ENCODE assay signal across 8 cellular contexts in the genomic region with DNA sequence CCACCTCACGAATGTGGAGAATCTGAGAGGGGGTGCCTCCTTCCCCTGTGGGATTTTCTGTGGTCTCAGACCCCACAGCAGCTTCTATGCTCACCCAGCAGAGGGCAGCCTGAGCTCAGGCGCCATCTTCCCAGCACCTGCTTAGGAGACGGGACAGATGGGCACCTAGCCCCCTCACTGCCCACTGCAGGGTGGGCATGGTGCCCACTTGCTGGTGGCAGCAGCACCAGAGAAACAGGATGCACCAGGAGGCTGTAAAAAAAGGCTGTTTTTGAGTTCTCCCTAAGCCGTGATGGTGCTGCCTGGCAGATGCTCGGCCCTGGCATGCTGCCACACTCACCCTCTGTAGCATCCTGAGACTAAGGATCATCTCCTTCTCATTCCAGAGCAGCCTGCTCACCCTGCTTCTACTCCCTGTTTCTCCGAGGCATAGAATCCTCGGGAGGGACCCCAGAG. TPM values are rescaled to one million over a fixed set of nuclear protein-coding genes. Genes with fewer than 3 reads are reported as not detected.
DNase-seq lines count a peak whose midpoint lies in the region; ATAC-seq and TF ChIP-seq lines count a peak whose summit lies in the region.

No MANE protein-coding gene starts in this region.

- H3K9me3 Mint-ChIP-seq in naive thymus-derived CD8-positive, alpha-beta T cell = no peaks in the 10 kb centered on the region
- H3K9me3 Mint-ChIP-seq in stimulated activated naive CD8-positive, alpha-beta T cell treated with anti-CD3 and anti-CD28 coated beads, Interleukin-15, amount 100 ng/mL, for 72 hours = no peaks in the 10 kb centered on the region

- H3K4me1 ChIP-seq in OCI-LY1 (ENCODE audit: insufficient read depth, low read length, severe bottlenecking) = peaks cover 11% of the 10 kb centered on the region
- peaks cover 0 to 7% of the 10 kb centered on the region in 2 donors for H3K4me1 ChIP-seq in esophagus (ENCODE audit: control insufficient read depth in 2 of 2, insufficient read depth in 2 of 2, low read length in 1 of 2)

- peaks cover 0 to 2% (median 0%) of the 10 kb centered on the region in 5 donors for H3K27me3 Mint-ChIP-seq in naive thymus-derived CD8-positive, alpha-beta T cell
- H3K27me3 Mint-ChIP-seq in stimulated activated naive CD8-positive, alpha-beta T cell treated with anti-CD3 and anti-CD28 coated beads, Interleukin-15, amount 100 ng/mL, for 72 hours = peaks cover 9% of the 10 kb centered on the region

- no peaks in the 10 kb centered on the region for H3K9me3 ChIP-seq in OCI-LY1 (ENCODE audit: low read length)
- H3K9me3 ChIP-seq in esophagus (ENCODE audit: control insufficient read depth in 2 of 2, insufficient read depth in 1 of 2, low read depth in 1 of 2, low read length in 1 of 2) = no peaks in the 10 kb centered on the region

- H3K4me1 Mint-ChIP-seq in naive thymus-derived CD8-positive, alpha-beta T cell = peaks cover 19 to 76% (median 56%) of the 10 kb centered on the region in 4 donors
- peaks cover 62% of the 10 kb centered on the region for H3K4me1 Mint-ChIP-seq in stimulated activated naive CD8-positive, alpha-beta T cell treated with anti-CD3 and anti-CD28 coated beads, Interleukin-15, amount 100 ng/mL, for 72 hours

- H3K9me2 ChIP-seq in OCI-LY1 (ENCODE audit: low read depth, low read length) = no peaks in the 10 kb centered on the region

- no peaks in the 10 kb centered on the region for H3K36me3 ChIP-seq in OCI-LY1 (ENCODE audit: insufficient read depth, low read length)
- H3K36me3 ChIP-seq in esophagus (ENCODE audit: control insufficient read depth in 2 of 2, insufficient read depth in 2 of 2, low read length in 1 of 2) = no peaks in the 10 kb centered on the region

- H3K27me3 ChIP-seq in OCI-LY1 (ENCODE audit: insufficient read depth, low read length) = no peaks in the 10 kb centered on the region
- no peaks in the 10 kb centered on the region for H3K27me3 ChIP-seq in esophagus (ENCODE audit: control insufficient read depth in 1 of 2, insufficient read depth in 2 of 2, low read length in 2 of 2)

- H3K79me2 ChIP-seq in OCI-LY1 (ENCODE audit: insufficient read depth, low read length) = no peaks in the 10 kb centered on the region

- ATAC-seq in HG03039 (IDR thresholded peaks at IDR 0.05; ENCODE audit: unreplicated experiment) (peak; percentile 46), HG02973 (IDR thresholded peaks at IDR 0.05; ENCODE audit: unreplicated experiment) (no peak)
- ATAC-seq in naive thymus-derived CD8-positive, alpha-beta T cell = peak; percentile 59 to 66
- ATAC-seq in stimulated activated naive CD8-positive, alpha-beta T cell treated with anti-CD3 and anti-CD28 coated beads, Interleukin-15, amount 100 ng/mL, for 72 hours = peak; percentile 69

- 6 to 16% methylated on average over 7 of the region's 7 CpGs for WGBS in esophagus, 2 donors

- peak; percentile 84 for DNase-seq in DMS53 (lab: John Stamatoyannopoulos, UW)
- peak; percentile 77 to 82 for DNase-seq in activated T-cell treated with anti-CD3 and anti-CD28 coated beads, Interleukin-2, amount 50 U/mL, for 48 hours
- DNase-seq in naive thymus-derived CD8-positive, alpha-beta T cell = peak; percentile 41 to 84 (median 64)
- DNase-seq in stimulated activated naive CD8-positive, alpha-beta T cell treated with anti-CD3 and anti-CD28 coated beads, Interleukin-15, amount 100 ng/mL, for 72 hours = peak; percentile 64 to 73

- H3F3A ChIP-seq in OCI-LY1 (ENCODE audit: insufficient read depth, low read length) = no peaks in the 10 kb centered on the region

- POLR2A ChIA-PET in naive thymus-derived CD8-positive, alpha-beta T cell (lab: Charles Lee) = interaction anchor here (0.6 to 14.0 kb wide), 5 partner anchors 18 to 99 kb away, joined by 3 to 330 read pairs (median 4); a partner anchor contains a TSS

- H3K27ac Mint-ChIP-seq in naive thymus-derived CD8-positive, alpha-beta T cell = peak overlapping the region; percentile 34 to 95 (median 88)
- H3K27ac Mint-ChIP-seq in stimulated activated naive CD8-positive, alpha-beta T cell treated with anti-CD3 and anti-CD28 coated beads, Interleukin-15, amount 100 ng/mL, for 72 hours = peak overlapping the region; percentile 48 to 80

- H3K4me2 ChIP-seq in OCI-LY1 (ENCODE audit: low read length) = peak overlapping the region; percentile 61

- peak overlapping the region; percentile 62 to 83 (median 77) for H3K4me3 Mint-ChIP-seq in naive thymus-derived CD8-positive, alpha-beta T cell
- H3K4me3 Mint-ChIP-seq in stimulated activated naive CD8-positive, alpha-beta T cell treated with anti-CD3 and anti-CD28 coated beads, Interleukin-15, amount 100 ng/mL, for 72 hours = peak overlapping the region; percentile 62 to 72

- H3K27ac ChIP-seq in OCI-LY1 (ENCODE audit: low read depth, low read length, poor library complexity, severe bottlenecking) (no peak overlapping the region), esophagus (ENCODE audit: low read depth in 2 of 2, low read length in 1 of 2) (peak overlapping the region; percentile 55 to 86)

- H3K36me3 Mint-ChIP-seq in naive thymus-derived CD8-positive, alpha-beta T cell = no peaks in the 10 kb centered on the region

- H4K20me1 ChIP-seq in OCI-LY1 (ENCODE audit: insufficient read depth, low read length) = no peaks in the 10 kb centered on the region

- no peak overlapping the region; the same call in 1 of the 2 replicates for H3K9ac ChIP-seq in OCI-LY1 (ENCODE audit: low read length)

- TF ChIP-seq CTCF in OCI-LY1 (IDR thresholded peaks at IDR 0.05; ENCODE audit: low read length) = peak; percentile 93

- H2AFZ ChIP-seq in OCI-LY1 (ENCODE audit: low read length) = no peak overlapping the region

- H3K4me3 ChIP-seq in OCI-LY1 (ENCODE audit: low read depth, low read length, poor library complexity, severe bottlenecking) (peak overlapping the region; percentile 38), esophagus (ENCODE audit: low read depth in 1 of 2, low read length in 2 of 2) (no peak overlapping the region)

RNA-seq across cellular contexts. Expression of a gene that starts 19.1 kb away (rescaled TPM):
- polyA plus RNA-seq in esophagus = 10 to 100 TPM; 10.1 to 10.4 TPM
- total RNA-seq in naive thymus-derived CD8-positive, alpha-beta T cell = 10 to 100 TPM; 71.2 to 75.6 TPM
- polyA plus RNA-seq in naive thymus-derived CD8-positive, alpha-beta T cell = 10 to 100 TPM; 17.0 to 33.7 (median 21.2) TPM

RNA-seq across cellular contexts. Expression of a gene that starts 42.2 kb away (rescaled TPM):
- polyA plus RNA-seq in esophagus = 10 to 100 TPM; 26.7 to 37.3 TPM
- total RNA-seq in naive thymus-derived CD8-positive, alpha-beta T cell = 10 to 100 TPM; 20.8 to 27.1 TPM
- polyA plus RNA-seq in naive thymus-derived CD8-positive, alpha-beta T cell = 10 to 100 TPM; 43.6 to 61.7 (median 46.2) TPM
